ENCODE assay signal across 17 cellular contexts in the genomic region with DNA sequence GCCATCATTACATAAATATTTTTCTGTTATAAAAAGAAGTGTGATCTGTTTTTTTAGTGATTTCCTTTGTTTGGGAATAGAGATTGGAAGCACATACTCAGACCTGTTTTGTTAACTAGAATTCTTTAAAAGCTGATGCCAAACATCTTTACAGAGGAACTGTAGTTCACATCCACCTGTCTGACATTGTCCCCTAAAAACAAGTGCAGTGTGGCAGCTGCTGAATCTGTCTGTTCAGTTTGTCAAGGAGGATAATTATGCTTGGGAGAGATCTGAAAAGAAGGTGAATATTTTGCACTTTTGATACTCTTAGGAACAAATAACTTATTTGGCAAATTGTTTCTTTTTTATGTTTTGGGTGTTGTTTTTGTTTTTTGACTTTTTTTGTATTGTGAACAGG. TPM values are rescaled to one million over a fixed set of nuclear protein-coding genes. Genes with fewer than 3 reads are reported as not detected.
DNase-seq lines count a peak whose midpoint lies in the region; ATAC-seq lines count a peak whose summit lies in the region.
"Had no signal": no experiment of that assay in that cellular context is flagged by ENCODE, and none has a peak within 500 bp of the region (broad histone marks: within the 10 kb centered on the region; RNA-seq: fewer than 3 reads in every experiment).

No MANE protein-coding gene starts in this region.

- H3K27me3 ChIP-seq in skeletal muscle tissue (ENCODE audit: control insufficient read depth in 3 of 3, insufficient read depth in 3 of 3, low read length in 3 of 3), result no peaks in the 10 kb centered on the region
- H3K27me3 ChIP-seq: esophagus squamous epithelium had no signal

- no peak for ATAC-seq in effector memory CD8-positive, alpha-beta T cell (replicated peaks)
- no peak for ATAC-seq in GM21825 (IDR thresholded peaks at IDR 0.05; ENCODE audit: unreplicated experiment)
- ATAC-seq: left ventricle myocardium superior, Right ventricle myocardium inferior had no signal

- CTCF ChIA-PET in activated CD4-positive, alpha-beta memory T cell treated with anti-CD3 and anti-CD28 coated beads for 36 hours (lab: Charles Lee), result no interaction called here
- CTCF ChIA-PET in activated CD4-positive, alpha-beta memory T cell treated with anti-CD3 and anti-CD28 coated beads, Interleukin-2, amount 10 ng/mL, durations not matched to agents 7 days and 5 days (lab: Charles Lee), result interaction anchor here (1.4 kb wide), 1 partner anchor 8 kb away, joined by 3 read pairs; no protein-coding TSS in a partner anchor

- peaks cover 33% of the 10 kb centered on the region for H3K36me3 Mint-ChIP-seq in activated CD4-positive, alpha-beta memory T cell treated with anti-CD3 and anti-CD28 coated beads for 36 hours
- H3K36me3 Mint-ChIP-seq in activated CD4-positive, alpha-beta memory T cell treated with anti-CD3 and anti-CD28 coated beads, Interleukin-2, amount 10 ng/mL, durations not matched to agents 7 days and 5 days (ENCODE audit: low read depth), result peaks cover 44% of the 10 kb centered on the region
- H3K36me3 Mint-ChIP-seq in effector memory CD8-positive, alpha-beta T cell (ENCODE audit: insufficient read depth), result peaks cover 22% of the 10 kb centered on the region

- no peak for DNase-seq in activated CD4-positive, alpha-beta memory T cell treated with anti-CD3 and anti-CD28 coated beads for 36 hours
- DNase-seq in activated CD4-positive, alpha-beta memory T cell treated with anti-CD3 and anti-CD28 coated beads, Interleukin-2, amount 10 ng/mL, durations not matched to agents 7 days and 5 days, result no peak
- peak; percentile 8 for DNase-seq in NCI-H1105 (lab: John Stamatoyannopoulos, UW)
- DNase-seq in effector memory CD8-positive, alpha-beta T cell, result no peak
- no peak for DNase-seq in activated CD4-positive, alpha-beta T cell treated with anti-CD3 and anti-CD28 coated beads for 1 hour
- DNase-seq in pons (ENCODE audit: low spot score), result no peak
- DNase-seq: DMS79 treated with DMSO at 0.1 percent for 48 hours; esophagus squamous epithelium; glutamatergic neuron; left ventricle myocardium superior; NCI-H187; stimulated activated CD8-positive, alpha-beta memory T cell treated with anti-CD3 and anti-CD28 coated beads, Interleukin-4, amount 100 ng/mL, for 48 hours had no signal

- H3K9me3 Mint-ChIP-seq in activated CD4-positive, alpha-beta memory T cell treated with anti-CD3 and anti-CD28 coated beads for 36 hours, result no peaks in the 10 kb centered on the region
- H3K9me3 Mint-ChIP-seq in activated CD4-positive, alpha-beta memory T cell treated with anti-CD3 and anti-CD28 coated beads, Interleukin-2, amount 10 ng/mL, durations not matched to agents 7 days and 5 days, result no peaks in the 10 kb centered on the region
- H3K9me3 Mint-ChIP-seq in effector memory CD8-positive, alpha-beta T cell, result no peaks in the 10 kb centered on the region
- H3K9me3 Mint-ChIP-seq: CD14-positive monocyte had no signal

- POLR2A ChIA-PET in activated CD4-positive, alpha-beta memory T cell treated with anti-CD3 and anti-CD28 coated beads for 36 hours (lab: Charles Lee), result no interaction called here
- POLR2A ChIA-PET in activated CD4-positive, alpha-beta memory T cell treated with anti-CD3 and anti-CD28 coated beads, Interleukin-2, amount 10 ng/mL, durations not matched to agents 7 days and 5 days (lab: Charles Lee), result no interaction called here

- peak overlapping the region in 1 of 3 donors; percentile 30 for H3K9ac ChIP-seq in skeletal muscle tissue (ENCODE audit: low read depth in 1 of 3, low read length in 3 of 3)

- intact Hi-C loops in activated CD4-positive, alpha-beta memory T cell treated with anti-CD3 and anti-CD28 coated beads for 36 hours (cut with micrococcal nuclease), result no loop called here

- peak overlapping the region; percentile 23 for H3K27ac ChIP-seq in skeletal muscle tissue (ENCODE audit: low read depth, low read length)
- H3K27ac ChIP-seq: esophagus squamous epithelium had no signal

- no peak overlapping the region for H3K4me3 ChIP-seq in skeletal muscle tissue (ENCODE audit: low read length in 3 of 3)
- H3K4me3 ChIP-seq: esophagus squamous epithelium, smooth muscle cell had no signal

- H3K27ac Mint-ChIP-seq in activated CD4-positive, alpha-beta memory T cell treated with anti-CD3 and anti-CD28 coated beads for 36 hours, result peak overlapping the region; percentile 48
- no peak overlapping the region for H3K27ac Mint-ChIP-seq in activated CD4-positive, alpha-beta memory T cell treated with anti-CD3 and anti-CD28 coated beads, Interleukin-2, amount 10 ng/mL, durations not matched to agents 7 days and 5 days
- peak overlapping the region; percentile 9 to 14 for H3K27ac Mint-ChIP-seq in effector memory CD8-positive, alpha-beta T cell

- H3K4me3 Mint-ChIP-seq in activated CD4-positive, alpha-beta memory T cell treated with anti-CD3 and anti-CD28 coated beads for 36 hours, result no peak overlapping the region
- no peak overlapping the region for H3K4me3 Mint-ChIP-seq in activated CD4-positive, alpha-beta memory T cell treated with anti-CD3 and anti-CD28 coated beads, Interleukin-2, amount 10 ng/mL, durations not matched to agents 7 days and 5 days
- H3K4me3 Mint-ChIP-seq in effector memory CD8-positive, alpha-beta T cell, result no peak overlapping the region
- H3K4me3 Mint-ChIP-seq: CD14-positive monocyte had no signal

- peaks cover 24 to 48% (median 33%) of the 10 kb centered on the region in 3 donors for H3K36me3 ChIP-seq in skeletal muscle tissue (ENCODE audit: control insufficient read depth in 3 of 3, insufficient read depth in 3 of 3, low read length in 3 of 3)

- H3K9me3 ChIP-seq in skeletal muscle tissue (ENCODE audit: control insufficient read depth in 3 of 3, low read length in 3 of 3), result no peaks in the 10 kb centered on the region
- H3K9me3 ChIP-seq: esophagus squamous epithelium had no signal

- no peaks in the 10 kb centered on the region for H3K27me3 Mint-ChIP-seq in activated CD4-positive, alpha-beta memory T cell treated with anti-CD3 and anti-CD28 coated beads for 36 hours
- H3K27me3 Mint-ChIP-seq in activated CD4-positive, alpha-beta memory T cell treated with anti-CD3 and anti-CD28 coated beads, Interleukin-2, amount 10 ng/mL, durations not matched to agents 7 days and 5 days, result no peaks in the 10 kb centered on the region
- H3K27me3 Mint-ChIP-seq in effector memory CD8-positive, alpha-beta T cell, result no peaks in the 10 kb centered on the region

- peaks cover 6 to 15% (median 7%) of the 10 kb centered on the region in 3 donors for H3K4me1 ChIP-seq in skeletal muscle tissue (ENCODE audit: control insufficient read depth in 3 of 3, insufficient read depth in 3 of 3, low read length in 3 of 3)
- H3K4me1 ChIP-seq: esophagus squamous epithelium had no signal

- H3K4me1 Mint-ChIP-seq in activated CD4-positive, alpha-beta memory T cell treated with anti-CD3 and anti-CD28 coated beads for 36 hours (ENCODE audit: low read depth), result no peaks in the 10 kb centered on the region
- no peaks in the 10 kb centered on the region for H3K4me1 Mint-ChIP-seq in activated CD4-positive, alpha-beta memory T cell treated with anti-CD3 and anti-CD28 coated beads, Interleukin-2, amount 10 ng/mL, durations not matched to agents 7 days and 5 days
- H3K4me1 Mint-ChIP-seq in effector memory CD8-positive, alpha-beta T cell (ENCODE audit: low read depth in 2 of 2), result no peaks in the 10 kb centered on the region
- H3K4me1 Mint-ChIP-seq: CD14-positive monocyte had no signal

RNA-seq across cellular contexts. Expression of gene AGMAT, which starts 13.6 kb away (rescaled TPM):
- 10 to 100 TPM; 13.9 to 15.2 TPM for total RNA-seq in activated CD4-positive, alpha-beta memory T cell treated with anti-CD3 and anti-CD28 coated beads for 36 hours
- total RNA-seq in activated CD4-positive, alpha-beta memory T cell treated with anti-CD3 and anti-CD28 coated beads, Interleukin-2, amount 10 ng/mL, durations not matched to agents 7 days and 5 days, result 1 to 10 TPM; 7.9 to 8.4 TPM
- 4.2 TPM for total RNA-seq in skeletal muscle tissue
- total RNA-seq: left ventricle myocardium superior had no signal

RNA-seq across cellular contexts. Expression of gene DNAJC16, which starts 44.6 kb away (rescaled TPM):
- total RNA-seq in activated CD4-positive, alpha-beta memory T cell treated with anti-CD3 and anti-CD28 coated beads for 36 hours, result 10 to 100 TPM; 10.0 to 10.4 TPM
- 10 to 100 TPM; 17.3 to 18.1 TPM for total RNA-seq in activated CD4-positive, alpha-beta memory T cell treated with anti-CD3 and anti-CD28 coated beads, Interleukin-2, amount 10 ng/mL, durations not matched to agents 7 days and 5 days
- total RNA-seq in skeletal muscle tissue, result 16.7 TPM

RNA-seq across cellular contexts. Expression of gene DDI2, which starts 46.0 kb away (rescaled TPM):
- total RNA-seq in activated CD4-positive, alpha-beta memory T cell treated with anti-CD3 and anti-CD28 coated beads for 36 hours, result 10 to 100 TPM; 26.3 to 28.2 TPM
- total RNA-seq in activated CD4-positive, alpha-beta memory T cell treated with anti-CD3 and anti-CD28 coated beads, Interleukin-2, amount 10 ng/mL, durations not matched to agents 7 days and 5 days, result 10 to 100 TPM; 30.5 to 32.7 TPM
- 30.8 TPM for total RNA-seq in skeletal muscle tissue

RNA-seq across cellular contexts. Expression of gene CASP9, which starts 47.3 kb away (rescaled TPM):
- total RNA-seq in activated CD4-positive, alpha-beta memory T cell treated with anti-CD3 and anti-CD28 coated beads for 36 hours, result 10 to 100 TPM; 10.5 to 11.5 TPM
- 10 to 100 TPM; 21.5 to 22.4 TPM for total RNA-seq in activated CD4-positive, alpha-beta memory T cell treated with anti-CD3 and anti-CD28 coated beads, Interleukin-2, amount 10 ng/mL, durations not matched to agents 7 days and 5 days
- 9.9 TPM for total RNA-seq in skeletal muscle tissue
